In the genomic region with DNA sequence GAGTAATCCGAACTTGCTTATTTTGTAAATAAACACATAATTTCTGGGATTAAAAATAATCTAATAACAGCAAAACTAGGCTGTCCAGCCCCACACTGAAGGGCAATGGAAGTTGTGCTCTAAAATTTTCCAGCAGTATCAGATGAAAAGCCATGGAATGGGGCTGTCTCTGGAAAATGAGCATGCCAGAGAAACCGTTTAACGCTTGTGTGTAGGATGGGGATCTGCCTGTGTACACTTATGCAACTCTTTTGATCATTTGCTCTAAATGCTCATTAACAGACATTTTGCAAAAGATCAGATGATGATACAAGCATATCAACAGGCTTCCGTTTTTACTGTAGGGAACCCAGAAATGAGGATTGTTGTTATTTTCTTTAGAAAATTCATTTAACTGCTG, we compare ENCODE assay signal across 15 cellular contexts.
DNase-seq lines count a peak whose midpoint lies in the region; ATAC-seq, FAIRE-seq and TF ChIP-seq lines count a peak whose summit lies in the region.
"Had no signal": no experiment of that assay in that cellular context is flagged by ENCODE, and none has a peak within 500 bp of the region (broad histone marks: within the 10 kb centered on the region; RNA-seq: fewer than 3 reads in every experiment).

No MANE protein-coding gene starts in this region.

- H3K36me3 Mint-ChIP-seq in GM23338 (ENCODE audit: low read depth): no peaks in the 10 kb centered on the region

- DNase-seq in caudate nucleus (lab: John Stamatoyannopoulos, UW) (peak in 2 of 61 donors; percentile 18 to 22), left kidney (ENCODE audit: low read depth, low spot score) (peak; percentile 48), GM23338 (ENCODE audit: low spot score) (no peak), dermis blood vessel endothelial cell (no peak), H54 (ENCODE audit: insufficient read length, low spot score) (no peak)
- DNase-seq: BE2C; CD4-positive, alpha-beta T cell; DMS153; DMS79; GF-D8 had no signal

- H3K4me1 Mint-ChIP-seq in GM23338: peaks cover 4% of the 10 kb centered on the region; the same call in 1 of the 3 replicates

- H3K4me1 ChIP-seq in BLaER1: peaks cover 85% of the 10 kb centered on the region
- H3K4me1 ChIP-seq in GM23338 (ENCODE audit: insufficient read depth): no peaks in the 10 kb centered on the region
- H3K4me1 ChIP-seq: HAP-1 had no signal

- no peaks in the 10 kb centered on the region for H3K9me3 ChIP-seq in BLaER1
- H3K9me3 ChIP-seq: BE2C, HAP-1 had no signal

- H3K9ac ChIP-seq in BLaER1: no peak overlapping the region

- H3K36me3 ChIP-seq in BLaER1 (no peaks in the 10 kb centered on the region), GM23338 (ENCODE audit: insufficient read depth) (no peaks in the 10 kb centered on the region)
- H3K36me3 ChIP-seq: BE2C, HAP-1 had no signal

- no peaks in the 10 kb centered on the region for H3K79me2 ChIP-seq in GM23338 (replicated peaks; ENCODE audit: insufficient read depth)

- no peak for ATAC-seq in GM23338

- no peaks in the 10 kb centered on the region for H3F3A ChIP-seq in GM23338 (replicated peaks; ENCODE audit: low read depth)

- TF ChIP-seq CTCF in GM23338 (conservative IDR thresholded peaks at IDR 0.05; ENCODE audit: low read depth in 2 of 2): no peak

- H3K27me3 ChIP-seq in BLaER1 (no peaks in the 10 kb centered on the region), GM23338 (ENCODE audit: insufficient read depth) (no peaks in the 10 kb centered on the region)
- H3K27me3 ChIP-seq: BE2C had no signal

- H4K20me1 ChIP-seq in BLaER1: no peaks in the 10 kb centered on the region
- H4K20me1 ChIP-seq in GM23338 (replicated peaks; ENCODE audit: insufficient read depth): no peaks in the 10 kb centered on the region

- no peak overlapping the region for H3K27ac Mint-ChIP-seq in GM23338
- H3K27ac Mint-ChIP-seq: CD4-positive, alpha-beta T cell had no signal

- H3K4me2 ChIP-seq in BLaER1 (peak overlapping the region; percentile 0; the same call in 1 of the 2 replicates), GM23338 (no peak overlapping the region)

- no peaks in the 10 kb centered on the region for H3K9me2 ChIP-seq in GM23338 (ENCODE audit: insufficient read depth)

- no peak overlapping the region for H3K4me3 Mint-ChIP-seq in GM23338
- H3K4me3 Mint-ChIP-seq: CD4-positive, alpha-beta T cell had no signal

- H3K4me3 ChIP-seq in BLaER1 (no peak overlapping the region), GM23338 (no peak overlapping the region)
- H3K4me3 ChIP-seq: HAP-1 had no signal

- H3K9me3 Mint-ChIP-seq in GM23338: no peaks in the 10 kb centered on the region
- H3K9me3 Mint-ChIP-seq: CD4-positive, alpha-beta T cell had no signal

- H3K27me3 Mint-ChIP-seq in GM23338 (ENCODE audit: insufficient read depth, low read depth, poor library complexity): peaks cover 2% of the 10 kb centered on the region
- H3K27me3 Mint-ChIP-seq: CD4-positive, alpha-beta T cell had no signal

- no peak overlapping the region for H2AFZ ChIP-seq in GM23338

- H3K27ac ChIP-seq in BLaER1 (0 out of 2 replicates have a peak overlapping the region, but pooled peaks have one; percentile 2), caudate nucleus (ENCODE audit: low read depth, low read length) (peak overlapping the region; percentile 76), temporal lobe (ENCODE audit: low read depth, low read length) (peak overlapping the region; percentile 44), GM23338 (ENCODE audit: low read depth) (no peak overlapping the region)
- H3K27ac ChIP-seq: C4-2B had no signal

- TF ChIP-seq POLR2A in H54 (IDR thresholded peaks at IDR 0.05; ENCODE audit: low read depth, low read length): no peak

- FAIRE-seq in H54 (lab: Jason Lieb, UNC): no peak
- FAIRE-seq: H1 had no signal

TF ChIP-seq in GM23338, 12 proteins besides CTCF, POLR2A, EP300 and RAD21:
- no peak for TF ChIP-seq JUNB (IDR thresholded peaks at IDR 0.05; ENCODE audit: unreplicated experiment)
- no peak for TF ChIP-seq EZH2 (IDR thresholded peaks at IDR 0.05; ENCODE audit: low read depth, unreplicated experiment)
- TF ChIP-seq CREB1 (CRISPR knock-in tag; IDR thresholded peaks at IDR 0.05; ENCODE audit: low read depth): no peak
- no peak for TF ChIP-seq EZH2phosphoT487 (IDR thresholded peaks at IDR 0.05; ENCODE audit: unreplicated experiment)
- TF ChIP-seq, protein P1, sequence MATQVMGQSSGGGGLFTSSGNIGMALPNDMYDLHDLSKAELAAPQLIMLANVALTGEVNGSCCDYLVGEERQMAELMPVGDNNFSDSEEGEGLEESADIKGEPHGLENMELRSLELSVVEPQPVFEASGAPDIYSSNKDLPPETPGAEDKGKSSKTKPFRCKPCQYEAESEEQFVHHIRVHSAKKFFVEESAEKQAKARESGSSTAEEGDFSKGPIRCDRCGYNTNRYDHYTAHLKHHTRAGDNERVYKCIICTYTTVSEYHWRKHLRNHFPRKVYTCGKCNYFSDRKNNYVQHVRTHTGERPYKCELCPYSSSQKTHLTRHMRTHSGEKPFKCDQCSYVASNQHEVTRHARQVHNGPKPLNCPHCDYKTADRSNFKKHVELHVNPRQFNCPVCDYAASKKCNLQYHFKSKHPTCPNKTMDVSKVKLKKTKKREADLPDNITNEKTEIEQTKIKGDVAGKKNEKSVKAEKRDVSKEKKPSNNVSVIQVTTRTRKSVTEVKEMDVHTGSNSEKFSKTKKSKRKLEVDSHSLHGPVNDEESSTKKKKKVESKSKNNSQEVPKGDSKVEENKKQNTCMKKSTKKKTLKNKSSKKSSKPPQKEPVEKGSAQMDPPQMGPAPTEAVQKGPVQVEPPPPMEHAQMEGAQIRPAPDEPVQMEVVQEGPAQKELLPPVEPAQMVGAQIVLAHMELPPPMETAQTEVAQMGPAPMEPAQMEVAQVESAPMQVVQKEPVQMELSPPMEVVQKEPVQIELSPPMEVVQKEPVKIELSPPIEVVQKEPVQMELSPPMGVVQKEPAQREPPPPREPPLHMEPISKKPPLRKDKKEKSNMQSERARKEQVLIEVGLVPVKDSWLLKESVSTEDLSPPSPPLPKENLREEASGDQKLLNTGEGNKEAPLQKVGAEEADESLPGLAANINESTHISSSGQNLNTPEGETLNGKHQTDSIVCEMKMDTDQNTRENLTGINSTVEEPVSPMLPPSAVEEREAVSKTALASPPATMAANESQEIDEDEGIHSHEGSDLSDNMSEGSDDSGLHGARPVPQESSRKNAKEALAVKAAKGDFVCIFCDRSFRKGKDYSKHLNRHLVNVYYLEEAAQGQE (IDR thresholded peaks at IDR 0.05; ENCODE audit: unreplicated experiment): no peak
